ENCODE assay signal across 24 cellular contexts in the genomic region with DNA sequence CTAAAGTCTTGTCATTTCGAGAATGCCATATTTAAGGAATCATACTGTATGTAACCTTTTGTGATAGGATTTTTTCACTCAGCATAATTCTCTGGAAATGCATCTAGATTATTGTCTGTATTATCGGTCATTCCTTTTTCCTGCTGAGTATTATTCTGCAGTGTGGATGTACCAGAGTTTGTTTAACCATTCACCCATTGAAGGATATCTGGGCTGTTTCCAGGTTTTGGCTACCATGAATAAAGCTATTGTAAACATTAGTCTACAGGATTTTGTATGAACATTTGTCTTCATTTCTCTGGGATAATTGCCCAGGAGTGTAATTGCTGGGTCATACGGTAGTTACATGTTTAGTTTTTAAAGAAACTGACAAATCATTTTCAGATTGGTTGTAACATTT.
"Had no signal": no experiment of that assay in that cellular context is flagged by ENCODE, and none has a peak within 500 bp of the region (broad histone marks: within the 10 kb centered on the region; RNA-seq: fewer than 3 reads in every experiment).

No MANE protein-coding gene starts in this region.

- H3K36me3 ChIP-seq: brain microvascular endothelial cell, Peyer's patch, SJCRH30 had no signal

- H3K9me3 Mint-ChIP-seq: activated B cell treated with CpG ODN at 0.5 μM for 24 hours; activated CD4-positive, alpha-beta T cell treated with anti-CD3 and anti-CD28 coated beads, Interleukin-2, amount 10 ng/mL, durations not matched to agents 24 days and 14 days; activated naive CD4-positive, alpha-beta T cell treated with anti-CD3 and anti-CD28 coated beads, Interleukin-2, amount 10 ng/mL, durations not matched to agents 7 days and 5 days; activated naive CD8-positive, alpha-beta T cell treated with anti-CD3 and anti-CD28 coated beads for 36 hours; activated T-cell treated with anti-CD3 and anti-CD28 coated beads, Interleukin-2, amount 50 U/mL, for 72 hours; activated T-helper 2 cell treated with anti-CD3 and anti-CD28 coated beads, Interferon-gamma antibody, Interleukin-2, Interleukin-4, amounts not matched to agents 10 μg/mL and 5 μg/mL and 100 μg/mL, durations not matched to agents 14 hours and 24 hours and 36 hours had no signal

- H3K4me1 Mint-ChIP-seq: activated B cell treated with CpG ODN at 0.5 μM for 24 hours; activated CD4-positive, alpha-beta T cell treated with anti-CD3 and anti-CD28 coated beads, Interleukin-2, amount 10 ng/mL, durations not matched to agents 24 days and 14 days; activated naive CD4-positive, alpha-beta T cell treated with anti-CD3 and anti-CD28 coated beads, Interleukin-2, amount 10 ng/mL, durations not matched to agents 7 days and 5 days; activated naive CD8-positive, alpha-beta T cell treated with anti-CD3 and anti-CD28 coated beads for 36 hours had no signal

- H3K4me3 Mint-ChIP-seq: activated B cell treated with CpG ODN at 0.5 μM for 24 hours; activated CD4-positive, alpha-beta T cell treated with anti-CD3 and anti-CD28 coated beads, Interleukin-2, amount 10 ng/mL, durations not matched to agents 24 days and 14 days; activated naive CD4-positive, alpha-beta T cell treated with anti-CD3 and anti-CD28 coated beads, Interleukin-2, amount 10 ng/mL, durations not matched to agents 7 days and 5 days; activated naive CD8-positive, alpha-beta T cell treated with anti-CD3 and anti-CD28 coated beads for 36 hours; activated T-cell treated with anti-CD3 and anti-CD28 coated beads, Interleukin-2, amount 50 U/mL, for 72 hours had no signal

- H3K36me3 Mint-ChIP-seq: activated naive CD4-positive, alpha-beta T cell treated with anti-CD3 and anti-CD28 coated beads, Interleukin-2, amount 10 ng/mL, durations not matched to agents 7 days and 5 days; activated naive CD8-positive, alpha-beta T cell treated with anti-CD3 and anti-CD28 coated beads for 36 hours had no signal

- H3K27ac ChIP-seq: brain microvascular endothelial cell, RWPE1 had no signal

- H3K4me3 ChIP-seq: Peyer's patch, SJCRH30 had no signal

- H3K27me3 ChIP-seq: brain microvascular endothelial cell, Peyer's patch had no signal

- ATAC-seq: activated T-cell treated with anti-CD3 and anti-CD28 coated beads, Interleukin-2, amount 50 U/mL, for 72 hours had no signal

- H3K27ac Mint-ChIP-seq: activated B cell treated with CpG ODN at 0.5 μM for 24 hours; activated CD4-positive, alpha-beta T cell treated with anti-CD3 and anti-CD28 coated beads, Interleukin-2, amount 10 ng/mL, durations not matched to agents 24 days and 14 days; activated naive CD4-positive, alpha-beta T cell treated with anti-CD3 and anti-CD28 coated beads, Interleukin-2, amount 10 ng/mL, durations not matched to agents 7 days and 5 days; activated naive CD8-positive, alpha-beta T cell treated with anti-CD3 and anti-CD28 coated beads for 36 hours; activated T-cell treated with anti-CD3 and anti-CD28 coated beads, Interleukin-2, amount 50 U/mL, for 72 hours; activated T-helper 2 cell treated with anti-CD3 and anti-CD28 coated beads, Interferon-gamma antibody, Interleukin-2, Interleukin-4, amounts not matched to agents 10 μg/mL and 5 μg/mL and 100 μg/mL, durations not matched to agents 14 hours and 24 hours and 36 hours had no signal

- H3K9me3 ChIP-seq: Peyer's patch, SJCRH30 had no signal

- DNase-seq: activated B cell treated with CpG ODN at 0.5 μM for 24 hours; activated CD4-positive, alpha-beta T cell treated with anti-CD3 and anti-CD28 coated beads for 1 hour; activated CD4-positive, alpha-beta T cell treated with anti-CD3 and anti-CD28 coated beads, Interleukin-2, amount 10 ng/mL, durations not matched to agents 24 days and 14 days; activated CD4-positive, alpha-beta T cell treated with anti-CD3 and anti-CD28 coated beads, Interleukin-2, amount 50 U/mL, for 48 hours; activated CD8-positive, alpha-beta memory T cell treated with anti-CD3 and anti-CD28 coated beads, Interleukin-2, amount 50 U/mL, for 4 hours; activated gamma-delta T cell treated with Interleukin-2 at 50 U/mL for 16 hours; activated naive CD4-positive, alpha-beta T cell treated with anti-CD3 and anti-CD28 coated beads, Interleukin-2, amount 10 ng/mL, durations not matched to agents 7 days and 5 days; activated naive CD8-positive, alpha-beta T cell treated with anti-CD3 and anti-CD28 coated beads for 36 hours; activated T-cell treated with anti-CD3 and anti-CD28 coated beads, Interleukin-2, amount 50 U/mL, for 72 hours; brain microvascular endothelial cell; IMR-90; KG1; NCI-H1105; NCI-H1436; NCI-H1694 treated with DMSO at 0.1 percent for 48 hours; NCI-H2029 treated with DMSO at 0.1 percent for 48 hours; NCI-H510A treated with DMSO at 0.1 percent for 48 hours; Peyer's patch; Right ventricle myocardium superior; SJCRH30; T-helper 2 cell; T1000 had no signal
